Comparison of ENCODE assay signal across 19 cellular contexts in genomic region chr5:4018968-4019766, GRCh38.
DNase-seq lines count a peak whose midpoint lies in the region; ATAC-seq and TF ChIP-seq lines count a peak whose summit lies in the region.
"Had no signal": no experiment of that assay in that cellular context is flagged by ENCODE, and none has a peak within 500 bp of the region (broad histone marks: within the 10 kb centered on the region; RNA-seq: fewer than 3 reads in every experiment).

No MANE protein-coding gene starts in this region.

- H3K36me3 ChIP-seq in breast epithelium (no peaks in the 10 kb centered on the region), heart right ventricle (no peaks in the 10 kb centered on the region)
- no peaks in the 10 kb centered on the region for H3K36me3 ChIP-seq in CD8-positive, alpha-beta T cell (ENCODE audit: insufficient read depth, low read length)
- H3K36me3 ChIP-seq: prostate gland, spleen had no signal

- H3K27ac Mint-ChIP-seq in CD8-positive, alpha-beta T cell = no peak overlapping the region
- H3K27ac Mint-ChIP-seq: T-cell had no signal

- H3K4me1 ChIP-seq in breast epithelium (peaks cover 0 to 3% of the 10 kb centered on the region in 2 donors), heart right ventricle (peaks cover 0 to 24% (median 0%) of the 10 kb centered on the region in 9 donors)
- no peaks in the 10 kb centered on the region for H3K4me1 ChIP-seq in CD8-positive, alpha-beta T cell (ENCODE audit: insufficient read depth, low read length)
- H3K4me1 ChIP-seq: prostate gland, spleen had no signal

- peak; percentile 44 to 71 (median 66) for ATAC-seq in heart right ventricle
- no peak for ATAC-seq in GM18909 (IDR thresholded peaks at IDR 0.05; ENCODE audit: poor library complexity, unreplicated experiment)
- no peak for ATAC-seq in CD8-positive, alpha-beta T cell
- ATAC-seq: HCT116, T-cell had no signal

- H3K4me1 Mint-ChIP-seq in CD8-positive, alpha-beta T cell (ENCODE audit: low read depth) = no peaks in the 10 kb centered on the region

- H3K4me3 ChIP-seq in breast epithelium (peak overlapping the region in 1 of 3 donors; percentile 19), heart right ventricle (no peak overlapping the region), skin epidermis (no peak overlapping the region)
- H3K4me3 ChIP-seq in CD8-positive, alpha-beta T cell (ENCODE audit: low read depth, low read length) = no peak overlapping the region
- H3K4me3 ChIP-seq: coronary artery, prostate gland, spleen had no signal

- WGBS in heart right ventricle, 2 donors = 78 to 80% methylated on average over 9 of the region's 9 CpGs

- H3K36me3 Mint-ChIP-seq in CD8-positive, alpha-beta T cell = no peaks in the 10 kb centered on the region
- H3K36me3 Mint-ChIP-seq: T-cell had no signal

- TF ChIP-seq POLR2A in breast epithelium (IDR thresholded peaks at IDR 0.05) = no peak

- H3K9me3 ChIP-seq in breast epithelium (no peaks in the 10 kb centered on the region), heart right ventricle (peaks cover 0 to 3% (median 0%) of the 10 kb centered on the region in 11 donors)
- no peaks in the 10 kb centered on the region for H3K9me3 ChIP-seq in CD8-positive, alpha-beta T cell (ENCODE audit: low read length)
- H3K9me3 ChIP-seq: prostate gland had no signal

- H3K27me3 ChIP-seq in breast epithelium (no peaks in the 10 kb centered on the region), heart right ventricle (peaks cover 0 to 1% (median 0%) of the 10 kb centered on the region in 7 donors)
- no peaks in the 10 kb centered on the region for H3K27me3 ChIP-seq in CD8-positive, alpha-beta T cell (ENCODE audit: insufficient read depth, low read length)

- intact Hi-C loops in breast epithelium (cut with DNase I; ENCODE audit: low total_unique reads) (no loop called here), heart right ventricle (cut with DNase I) (no loop called here)
- intact Hi-C loops in CD8-positive, alpha-beta T cell (cut with DNase I, micrococcal nuclease) = no loop called here

- H3K27ac ChIP-seq in breast epithelium (peak overlapping the region; percentile 68 to 85), heart right ventricle (peak overlapping the region; percentile 12 to 64 (median 36)), skin epidermis (peak overlapping the region in 16 of 21 experiments; percentile 9 to 81 (median 46))
- no peak overlapping the region for H3K27ac ChIP-seq in CD8-positive, alpha-beta T cell (ENCODE audit: low read depth, low read length)
- H3K27ac ChIP-seq: prostate gland, spleen had no signal

- no peaks in the 10 kb centered on the region for H3K9me3 Mint-ChIP-seq in CD8-positive, alpha-beta T cell

- no peak overlapping the region for H3K4me3 Mint-ChIP-seq in CD8-positive, alpha-beta T cell
- H3K4me3 Mint-ChIP-seq: nephron progenitor cell, T-cell had no signal

- POLR2A ChIA-PET in CD8-positive, alpha-beta T cell (lab: Charles Lee) = no interaction called here

- H3K27me3 Mint-ChIP-seq in CD8-positive, alpha-beta T cell (ENCODE audit: low read depth) = no peaks in the 10 kb centered on the region
- H3K27me3 Mint-ChIP-seq: T-cell had no signal

- CTCF ChIA-PET in CD8-positive, alpha-beta T cell (lab: Charles Lee) = no interaction called here

- TF ChIP-seq CTCF in breast epithelium (IDR thresholded peaks at IDR 0.05) (no peak), heart right ventricle (IDR thresholded peaks at IDR 0.05) (no peak)
- no peak for TF ChIP-seq CTCF in CD8-positive, alpha-beta T cell (IDR thresholded peaks at IDR 0.05)

- DNase-seq in GM03348 (ENCODE audit: low spot score) = peak; percentile 37
- peak in 1 of 2 donors; percentile 66 for DNase-seq in breast epithelium (ENCODE audit: low spot score in 2 of 2)
- no peak for DNase-seq in heart right ventricle
- DNase-seq in mesenteric fat pad (ENCODE audit: low spot score) = no peak
- no peak for DNase-seq in CD8-positive, alpha-beta T cell
- DNase-seq in hippocampal formation (lab: John Stamatoyannopoulos, UW) = no peak
- DNase-seq: DND-41, glutamatergic neuron, KBM-7, NCI-H2029 treated with DMSO at 0.1 percent for 48 hours, NCI-H524, nephron progenitor cell, spleen, T-cell had no signal

Comparison
In these comparisons a context has a peak if more than half of its experiments do, and no peak if none do; other contexts are left out.
1. ATAC-seq: peak in heart right ventricle (8 of 8); none in GM18909 (single experiment) and CD8-positive, alpha-beta T cell (single experiment).